7 cellular contexts compared by ENCODE assay signal in genomic region chr15:90412356-90413194, GRCh38. TPM values are rescaled to one million over a fixed set of nuclear protein-coding genes. Genes with fewer than 3 reads are reported as not detected.
DNase-seq lines count a peak whose midpoint lies in the region; ATAC-seq and FAIRE-seq lines count a peak whose summit lies in the region.

No MANE protein-coding gene starts in this region.

- intact Hi-C loops in left colon (cut with DNase I, micrococcal nuclease), result no loop called here

- peak; percentile 2 for DNase-seq in NCI-H1105 treated with DMSO at 0.1 percent for 48 hours (lab: John Stamatoyannopoulos, UW)
- DNase-seq in astrocyte of the hippocampus (ENCODE audit: low read depth, low spot score), result peak; percentile 74
- peak; percentile 31 to 77 for DNase-seq in left colon
- peak; percentile 24 for DNase-seq in urothelium cell line (ENCODE audit: low spot score)
- DNase-seq in globus pallidus (ENCODE audit: low spot score), result no peak

- FAIRE-seq in urothelium cell line (lab: Jason Lieb, UNC), result no peak

- peak; percentile 62 for ATAC-seq in GM18508 (IDR thresholded peaks at IDR 0.05; ENCODE audit: insufficient read depth, unreplicated experiment)
- ATAC-seq in HG02588 (IDR thresholded peaks at IDR 0.05; ENCODE audit: unreplicated experiment), result peak; percentile 89
- peak; percentile 82 for ATAC-seq in left colon

RNA-seq across cellular contexts. Expression of gene IQGAP1, which starts 24.5 kb away (rescaled TPM):
- 100 to 1,000 TPM; 197 to 223 TPM for total RNA-seq in left colon
